5 cellular contexts compared by ENCODE assay signal in the genomic region with DNA sequence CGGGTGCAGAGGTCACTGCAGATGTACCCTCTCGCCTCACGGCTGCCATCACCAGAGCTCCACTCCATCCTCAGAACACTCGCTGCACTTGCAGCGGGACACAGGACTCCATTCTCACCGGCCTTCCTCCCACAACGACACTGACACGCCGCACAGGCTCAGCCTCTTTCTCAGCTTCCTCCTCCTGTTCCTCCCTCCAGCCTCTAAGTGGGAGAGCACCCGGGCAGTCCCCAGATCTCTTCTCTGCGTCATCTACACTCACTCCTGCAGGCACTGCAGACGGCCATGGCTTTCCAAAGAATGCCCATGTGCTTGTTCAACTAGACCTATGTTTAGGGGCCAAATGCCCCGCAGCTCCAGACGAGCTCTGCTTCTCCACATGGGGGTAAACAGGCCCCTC. TPM values are rescaled to one million over a fixed set of nuclear protein-coding genes. Genes with fewer than 3 reads are reported as not detected.
DNase-seq lines count a peak whose midpoint lies in the region; ATAC-seq and TF ChIP-seq lines count a peak whose summit lies in the region.
"Had no signal": no experiment of that assay in that cellular context is flagged by ENCODE, and none has a peak within 500 bp of the region (broad histone marks: within the 10 kb centered on the region; RNA-seq: fewer than 3 reads in every experiment).

No MANE protein-coding gene starts in this region.

- peak; percentile 7 for TF ChIP-seq POLR2A in GM18526 (IDR thresholded peaks at IDR 0.05; ENCODE audit: extremely low read depth, insufficient read length)

- DNase-seq in central memory CD8-positive, alpha-beta T cell (ENCODE audit: low spot score in 2 of 2), result no peak
- DNase-seq in progenitor cell of endocrine pancreas (ENCODE audit: low spot score, unreplicated experiment) (no peak), globus pallidus (ENCODE audit: low spot score) (no peak)
- DNase-seq: activated naive CD4-positive, alpha-beta T cell treated with anti-CD3 and anti-CD28 coated beads, Interleukin-2, amount 10 ng/mL, durations not matched to agents 7 days and 5 days had no signal

- H3K4me1 Mint-ChIP-seq in central memory CD8-positive, alpha-beta T cell, result peaks cover 24% of the 10 kb centered on the region
- H3K4me1 Mint-ChIP-seq in progenitor cell of endocrine pancreas (ENCODE audit: low read depth), result no peaks in the 10 kb centered on the region

- peak overlapping the region; percentile 38 for H3K27ac Mint-ChIP-seq in central memory CD8-positive, alpha-beta T cell (ENCODE audit: low read depth)
- no peak overlapping the region for H3K27ac Mint-ChIP-seq in progenitor cell of endocrine pancreas

- TF ChIP-seq CTCF in progenitor cell of endocrine pancreas (IDR thresholded peaks at IDR 0.05; ENCODE audit: unreplicated experiment), result no peak

- H3K36me3 Mint-ChIP-seq in central memory CD8-positive, alpha-beta T cell (ENCODE audit: insufficient read depth), result peaks cover 47% of the 10 kb centered on the region
- H3K36me3 Mint-ChIP-seq in progenitor cell of endocrine pancreas (ENCODE audit: insufficient read depth), result peaks cover 14% of the 10 kb centered on the region

- no peak overlapping the region for H3K4me3 Mint-ChIP-seq in central memory CD8-positive, alpha-beta T cell
- H3K4me3 Mint-ChIP-seq in progenitor cell of endocrine pancreas (ENCODE audit: low read depth), result no peak overlapping the region
- H3K4me3 Mint-ChIP-seq: activated naive CD4-positive, alpha-beta T cell treated with anti-CD3 and anti-CD28 coated beads, Interleukin-2, amount 10 ng/mL, durations not matched to agents 7 days and 5 days had no signal

- ATAC-seq in central memory CD8-positive, alpha-beta T cell (replicated peaks; ENCODE audit: extremely low read depth, poor library complexity, severe bottlenecking), result no peak

- H3K27me3 Mint-ChIP-seq in central memory CD8-positive, alpha-beta T cell, result no peaks in the 10 kb centered on the region
- H3K27me3 Mint-ChIP-seq in progenitor cell of endocrine pancreas, result no peaks in the 10 kb centered on the region
- H3K27me3 Mint-ChIP-seq: activated naive CD4-positive, alpha-beta T cell treated with anti-CD3 and anti-CD28 coated beads, Interleukin-2, amount 10 ng/mL, durations not matched to agents 7 days and 5 days had no signal

- no peaks in the 10 kb centered on the region for H3K9me3 Mint-ChIP-seq in central memory CD8-positive, alpha-beta T cell
- no peaks in the 10 kb centered on the region for H3K9me3 Mint-ChIP-seq in progenitor cell of endocrine pancreas (ENCODE audit: low read depth)
- H3K9me3 Mint-ChIP-seq: activated naive CD4-positive, alpha-beta T cell treated with anti-CD3 and anti-CD28 coated beads, Interleukin-2, amount 10 ng/mL, durations not matched to agents 7 days and 5 days had no signal

RNA-seq across cellular contexts. Expression of gene FKRP, which starts 14.3 kb away (rescaled TPM):
- total RNA-seq in progenitor cell of endocrine pancreas, result 42.9 and 44.1 TPM in 2 replicates

RNA-seq across cellular contexts. Expression of gene STRN4, which starts 14.7 kb away (rescaled TPM):
- total RNA-seq in progenitor cell of endocrine pancreas, result 115 and 117 TPM in 2 replicates

RNA-seq across cellular contexts. Expression of gene PRKD2, which starts 14.7 kb away (rescaled TPM):
- total RNA-seq in progenitor cell of endocrine pancreas, result 69.3 and 74.9 TPM in 2 replicates

RNA-seq across cellular contexts. Expression of gene SLC1A5, which starts 56.8 kb away (rescaled TPM):
- 24.2 and 33.5 TPM in 2 replicates for total RNA-seq in progenitor cell of endocrine pancreas
